21 cellular contexts compared by ENCODE assay signal in genomic region chr6:72861059-72861458, GRCh38.
A peak's percentile ranks its signal among the peaks of the same experiment; 100 is the strongest.
DNase-seq lines count a peak whose midpoint lies in the region; ATAC-seq and TF ChIP-seq lines count a peak whose summit lies in the region.
"Had no signal": no experiment of that assay in that cellular context is flagged by ENCODE, and none has a peak within 500 bp of the region (broad histone marks: within the 10 kb centered on the region; RNA-seq: fewer than 3 reads in every experiment).

No MANE protein-coding gene starts in this region.

- H3K4me3 Mint-ChIP-seq in HFFc6 = peak overlapping the region; percentile 53
- H3K4me3 Mint-ChIP-seq: activated naive CD4-positive, alpha-beta T cell treated with anti-CD3 and anti-CD28 coated beads, Interleukin-2, amount 50 U/mL, for 24 hours; CD4-positive, CD25-positive, alpha-beta regulatory T cell; endodermal cell; immature natural killer cell had no signal

- H3K27ac Mint-ChIP-seq in HFFc6 = peak overlapping the region; percentile 89
- H3K27ac Mint-ChIP-seq: CD4-positive, CD25-positive, alpha-beta regulatory T cell; endodermal cell had no signal

- H3K4me1 Mint-ChIP-seq in HFFc6 (ENCODE audit: low read depth) = peaks cover 89% of the 10 kb centered on the region
- H3K4me1 Mint-ChIP-seq: endodermal cell had no signal

- H3K27me3 ChIP-seq in ACC112 (ENCODE audit: insufficient read depth, low read length) = no peaks in the 10 kb centered on the region
- H3K27me3 ChIP-seq in osteoblast (ENCODE audit: insufficient read depth, low read length) = no peaks in the 10 kb centered on the region
- H3K27me3 ChIP-seq: body of pancreas, heart right ventricle had no signal

- H3K27me3 Mint-ChIP-seq in HFFc6 (ENCODE audit: insufficient read depth) = no peaks in the 10 kb centered on the region; the same call in 1 of the 2 replicates
- H3K27me3 Mint-ChIP-seq: activated naive CD4-positive, alpha-beta T cell treated with anti-CD3 and anti-CD28 coated beads, Interleukin-2, amount 50 U/mL, for 24 hours; CD4-positive, CD25-positive, alpha-beta regulatory T cell had no signal

- DNase-seq in HFFc6 (no peak), coronary artery (ENCODE audit: low spot score) (no peak), osteoblast (ENCODE audit: insufficient read length, low spot score, missing footprints) (no peak), NCI-H446 treated with DMSO at 0.1 percent for 48 hours (lab: John Stamatoyannopoulos, UW) (no peak)
- DNase-seq: activated CD4-positive, alpha-beta T cell treated with anti-CD3 and anti-CD28 coated beads, Interleukin-2, amount 50 U/mL, for 48 hours; activated T-cell treated with anti-CD3 and anti-CD28 coated beads for 4 hours; body of pancreas; CD4-positive, CD25-positive, alpha-beta regulatory T cell; endodermal cell; heart right ventricle; immature natural killer cell; Karpas-422; left ventricle myocardium inferior; NCI-H1092 treated with DMSO at 0.1 percent for 48 hours; NCI-H2029 treated with DMSO at 0.1 percent for 48 hours; NCI-H510A had no signal

- H3K4me3 ChIP-seq in ACC112 (ENCODE audit: low read depth, low read length) (no peak overlapping the region), coronary artery (no peak overlapping the region), osteoblast (ENCODE audit: insufficient read depth, low read length) (no peak overlapping the region)
- H3K4me3 ChIP-seq: body of pancreas, heart right ventricle, left ventricle myocardium inferior had no signal

- H3K27ac ChIP-seq in ACC112 (ENCODE audit: low read depth, low read length) = peak overlapping the region; percentile 91
- peak overlapping the region; percentile 37 to 60 for H3K27ac ChIP-seq in coronary artery
- peak overlapping the region; percentile 33 for H3K27ac ChIP-seq in osteoblast (ENCODE audit: low read depth, low read length)
- H3K27ac ChIP-seq: body of pancreas, left ventricle myocardium inferior had no signal

- H3K9me3 Mint-ChIP-seq in HFFc6 = no peaks in the 10 kb centered on the region
- H3K9me3 Mint-ChIP-seq: activated naive CD4-positive, alpha-beta T cell treated with anti-CD3 and anti-CD28 coated beads, Interleukin-2, amount 50 U/mL, for 24 hours; endodermal cell; immature natural killer cell had no signal

- H4K20me1 ChIP-seq in osteoblast (ENCODE audit: insufficient read depth, low read length) = no peaks in the 10 kb centered on the region

- H3K4me2 ChIP-seq in osteoblast (ENCODE audit: insufficient read depth, low read length) = no peak overlapping the region

- H3K79me2 ChIP-seq in ACC112 (ENCODE audit: control insufficient read depth, insufficient read depth, low read length, unreplicated experiment) (peaks cover 6% of the 10 kb centered on the region), osteoblast (ENCODE audit: insufficient read depth, low read length) (no peaks in the 10 kb centered on the region)

- H3K9me3 ChIP-seq in osteoblast (ENCODE audit: low read depth, low read length) = no peaks in the 10 kb centered on the region
- H3K9me3 ChIP-seq: body of pancreas, heart right ventricle, left ventricle myocardium inferior had no signal

- ATAC-seq in GM19467 (IDR thresholded peaks at IDR 0.05; ENCODE audit: unreplicated experiment) (no peak), GM21381 (IDR thresholded peaks at IDR 0.05; ENCODE audit: unreplicated experiment) (no peak), HG03196 (IDR thresholded peaks at IDR 0.05; ENCODE audit: unreplicated experiment) (no peak)
- ATAC-seq: body of pancreas had no signal

- peaks cover 5% of the 10 kb centered on the region for H3K36me3 Mint-ChIP-seq in HFFc6 (ENCODE audit: low read depth)
- H3K36me3 Mint-ChIP-seq: CD4-positive, CD25-positive, alpha-beta regulatory T cell had no signal

- H3K4me1 ChIP-seq in ACC112 (ENCODE audit: control insufficient read depth, insufficient read depth, low read length, unreplicated experiment) (peaks cover 74% of the 10 kb centered on the region), osteoblast (ENCODE audit: insufficient read depth, low read length) (peaks cover 30% of the 10 kb centered on the region)
- H3K4me1 ChIP-seq: left ventricle myocardium inferior had no signal

- peak overlapping the region; percentile 37 for H2AFZ ChIP-seq in ACC112 (ENCODE audit: low read length, unreplicated experiment)
- no peak overlapping the region for H2AFZ ChIP-seq in osteoblast (ENCODE audit: low read length)

- H3K36me3 ChIP-seq in ACC112 (ENCODE audit: insufficient read depth, low read length) (no peaks in the 10 kb centered on the region), osteoblast (ENCODE audit: insufficient read depth, low read length) (no peaks in the 10 kb centered on the region)
- H3K36me3 ChIP-seq: heart right ventricle, left ventricle myocardium inferior had no signal

- TF ChIP-seq CTCF in HFFc6 (IDR thresholded peaks at IDR 0.05) (no peak), coronary artery (IDR thresholded peaks at IDR 0.05) (no peak), osteoblast (IDR thresholded peaks at IDR 0.05; ENCODE audit: extremely low read depth, low read depth, low read length) (no peak)

Comparison
In these comparisons a context has a peak if more than half of its experiments do, and no peak if none do; other contexts are left out.
1. H3K27ac ChIP-seq: peak in every context shown above with its lines; median percentile 91 in ACC112; 48 in coronary artery; 33 in osteoblast.